ENCODE assay signal across 21 cellular contexts in genomic region chr6:152154559-152155356, GRCh38.
"Had no signal": no experiment of that assay in that cellular context is flagged by ENCODE, and none has a peak within 500 bp of the region (broad histone marks: within the 10 kb centered on the region; RNA-seq: fewer than 3 reads in every experiment).

No MANE protein-coding gene starts in this region.

- H3K4me1 ChIP-seq: lower lobe of right lung, sigmoid colon, spleen had no signal

- H3K27me3 ChIP-seq: brain microvascular endothelial cell, heart right ventricle, ovary, sigmoid colon, spleen, tibial nerve had no signal

- DNase-seq: activated CD4-positive, alpha-beta T cell treated with anti-CD3 and anti-CD28 coated beads for 36 hours; activated CD4-positive, CD25-positive, alpha-beta regulatory T cell; activated CD8-positive, alpha-beta memory T cell treated with anti-CD3 and anti-CD28 coated beads, Interleukin-2, amount 10 ng/mL, durations not matched to agents 7 days and 5 days; activated CD8-positive, alpha-beta T cell treated with anti-CD3 and anti-CD28 coated beads, Interleukin-2, amount 10 ng/mL, durations not matched to agents 7 days and 5 days; activated effector memory CD4-positive, alpha-beta T cell treated with Interleukin-2 at 50 U/mL for 16 hours; activated naive CD4-positive, alpha-beta T cell treated with anti-CD3 and anti-CD28 coated beads for 36 hours; amniotic stem cell; brain microvascular endothelial cell; foreskin fibroblast; heart right ventricle; kidney glomerular epithelial cell; lower lobe of right lung; mesendoderm; naive thymus-derived CD4-positive, alpha-beta T cell; ovary; retina; sigmoid colon; spleen; stimulated activated naive CD4-positive, alpha-beta T cell treated with Interleukin-2 at 50 U/mL for 16 hours; T-helper 1 cell had no signal

- H3K36me3 ChIP-seq: ovary had no signal

- H3K4me3 ChIP-seq: heart right ventricle, lower lobe of right lung, ovary, sigmoid colon, spleen, tibial nerve had no signal

- H3K9me3 ChIP-seq: heart right ventricle, lower lobe of right lung, ovary, sigmoid colon, spleen, tibial nerve had no signal

- H3K27ac ChIP-seq: brain microvascular endothelial cell, lower lobe of right lung, ovary, sigmoid colon, spleen, tibial nerve had no signal
